Comparison of ENCODE assay signal across 13 cellular contexts in the genomic region with DNA sequence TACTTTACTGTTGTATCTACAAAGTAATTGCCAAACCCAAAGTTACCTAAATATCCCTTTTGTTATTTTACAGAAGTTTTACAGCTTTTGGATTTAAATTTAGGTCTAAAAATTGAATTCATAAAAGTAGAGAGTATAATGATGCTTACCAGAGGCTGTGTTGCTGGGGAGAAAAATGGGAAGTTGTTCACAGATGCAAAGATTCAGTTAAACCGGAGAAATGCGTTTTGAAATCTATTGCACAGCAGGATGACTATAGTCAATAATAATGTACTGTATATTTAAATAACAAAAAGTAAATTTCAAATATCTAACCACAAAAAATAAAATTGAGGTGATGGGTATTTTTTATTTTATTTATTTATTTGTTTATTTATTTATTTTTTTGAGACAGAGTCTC. TPM values are rescaled to one million over a fixed set of nuclear protein-coding genes. Genes with fewer than 3 reads are reported as not detected.
DNase-seq lines count a peak whose midpoint lies in the region; ATAC-seq and TF ChIP-seq lines count a peak whose summit lies in the region.
"Had no signal": no experiment of that assay in that cellular context is flagged by ENCODE, and none has a peak within 500 bp of the region (broad histone marks: within the 10 kb centered on the region; RNA-seq: fewer than 3 reads in every experiment).

No MANE protein-coding gene starts in this region.

- TF ChIP-seq CTCF in neural crest cell (conservative IDR thresholded peaks at IDR 0.05), result no peak

- WGBS in HUES64, result no CpG with 5 or more reads among the region's 2 CpGs

- H3K27ac ChIP-seq in HUES64 (ENCODE audit: low read depth, low read length), result no peak overlapping the region
- H3K27ac ChIP-seq: heart right ventricle had no signal

- H3K4me1 ChIP-seq in HUES64 (ENCODE audit: insufficient read depth, low read length), result peaks cover 8% of the 10 kb centered on the region

- no peak for ATAC-seq in activated T-cell treated with anti-CD3 and anti-CD28 coated beads, Interleukin-2, amount 50 U/mL, for 72 hours (replicated peaks in 1 of 2)

- H3K27me3 Mint-ChIP-seq in activated T-cell treated with anti-CD3 and anti-CD28 coated beads, Interleukin-2, amount 50 U/mL, for 72 hours (ENCODE audit: low read depth), result peaks cover 44% of the 10 kb centered on the region
- H3K27me3 Mint-ChIP-seq in activated naive CD8-positive, alpha-beta T cell treated with anti-CD3 and anti-CD28 coated beads for 36 hours, result peaks cover 60% of the 10 kb centered on the region
- peaks cover 70% of the 10 kb centered on the region for H3K27me3 Mint-ChIP-seq in neural crest cell (ENCODE audit: low read depth)

- H3K9ac ChIP-seq in HUES64 (ENCODE audit: low read depth, low read length), result no peak overlapping the region

- peak overlapping the region; percentile 78 for H3K27ac Mint-ChIP-seq in activated T-cell treated with anti-CD3 and anti-CD28 coated beads, Interleukin-2, amount 50 U/mL, for 72 hours
- no peak overlapping the region for H3K27ac Mint-ChIP-seq in activated naive CD8-positive, alpha-beta T cell treated with anti-CD3 and anti-CD28 coated beads for 36 hours
- no peak overlapping the region for H3K27ac Mint-ChIP-seq in neural crest cell (ENCODE audit: unreplicated experiment)

- H3K9me3 Mint-ChIP-seq in activated T-cell treated with anti-CD3 and anti-CD28 coated beads, Interleukin-2, amount 50 U/mL, for 72 hours, result peaks cover 2 to 3% of the 10 kb centered on the region in 2 donors
- H3K9me3 Mint-ChIP-seq in activated naive CD8-positive, alpha-beta T cell treated with anti-CD3 and anti-CD28 coated beads for 36 hours, result peaks cover 4% of the 10 kb centered on the region
- H3K9me3 Mint-ChIP-seq in neural crest cell, result no peaks in the 10 kb centered on the region

- no peak for DNase-seq in activated T-cell treated with anti-CD3 and anti-CD28 coated beads, Interleukin-2, amount 50 U/mL, for 72 hours
- DNase-seq in activated T-cell treated with anti-CD3 and anti-CD28 coated beads, Interleukin-2, amount 50 U/mL, for 48 hours, result no peak
- no peak for DNase-seq in activated naive CD8-positive, alpha-beta T cell treated with anti-CD3 and anti-CD28 coated beads for 36 hours
- DNase-seq in neural crest cell (ENCODE audit: low read depth, low spot score), result no peak
- no peak for DNase-seq in activated gamma-delta T cell (lab: John Stamatoyannopoulos, UW)
- no peak for DNase-seq in islet precursor cell
- DNase-seq in stimulated activated CD4-positive, alpha-beta T cell treated with anti-CD3 and anti-CD28 coated beads, Interleukin-4, amount 100 ng/mL, for 4 hours, result no peak
- DNase-seq: heart right ventricle, left cardiac atrium, MG63, SW 1271, trophoblast cell had no signal

- peak overlapping the region; percentile 69 for H3K4me3 ChIP-seq in HUES64 (ENCODE audit: low read length)
- H3K4me3 ChIP-seq: MG63 had no signal

- peaks cover 12% of the 10 kb centered on the region for H3K9me3 ChIP-seq in HUES64 (ENCODE audit: insufficient read depth, low read depth, low read length)

- no peaks in the 10 kb centered on the region for H3K36me3 ChIP-seq in HUES64 (ENCODE audit: insufficient read depth, low read length)
- H3K36me3 ChIP-seq: heart right ventricle, MG63 had no signal

- peaks cover 3 to 17% of the 10 kb centered on the region in 2 donors for H3K36me3 Mint-ChIP-seq in activated T-cell treated with anti-CD3 and anti-CD28 coated beads, Interleukin-2, amount 50 U/mL, for 72 hours (ENCODE audit: insufficient read depth in 2 of 2)
- peaks cover 2% of the 10 kb centered on the region for H3K36me3 Mint-ChIP-seq in activated naive CD8-positive, alpha-beta T cell treated with anti-CD3 and anti-CD28 coated beads for 36 hours
- H3K36me3 Mint-ChIP-seq in neural crest cell (ENCODE audit: low read depth), result peaks cover 9% of the 10 kb centered on the region

- H3K4me3 Mint-ChIP-seq in activated T-cell treated with anti-CD3 and anti-CD28 coated beads, Interleukin-2, amount 50 U/mL, for 72 hours, result peak overlapping the region; percentile 86 to 87
- peak overlapping the region; percentile 68 for H3K4me3 Mint-ChIP-seq in activated naive CD8-positive, alpha-beta T cell treated with anti-CD3 and anti-CD28 coated beads for 36 hours
- H3K4me3 Mint-ChIP-seq in neural crest cell, result peak overlapping the region; percentile 86

- H3K27me3 ChIP-seq in HUES64 (ENCODE audit: insufficient read depth, low read length), result peaks cover 54% of the 10 kb centered on the region

- peaks cover 11% of the 10 kb centered on the region for H3K4me1 Mint-ChIP-seq in activated T-cell treated with anti-CD3 and anti-CD28 coated beads, Interleukin-2, amount 50 U/mL, for 72 hours (ENCODE audit: low read depth)
- H3K4me1 Mint-ChIP-seq in activated naive CD8-positive, alpha-beta T cell treated with anti-CD3 and anti-CD28 coated beads for 36 hours, result peaks cover 13% of the 10 kb centered on the region
- H3K4me1 Mint-ChIP-seq in neural crest cell, result peaks cover 13% of the 10 kb centered on the region

RNA-seq across cellular contexts. Expression of gene ANKRD18A, which starts 2.6 kb away (rescaled TPM):
- 1 to 10 TPM; 6.0 to 8.4 TPM for total RNA-seq in activated T-cell treated with anti-CD3 and anti-CD28 coated beads, Interleukin-2, amount 50 U/mL, for 72 hours
- polyA plus RNA-seq in HUES64 (2013, experiment 1 of 2), result 4.2 TPM
- 5.1 TPM for polyA plus RNA-seq in HUES64 (2013, experiment 2 of 2)
- total RNA-seq in activated naive CD8-positive, alpha-beta T cell treated with anti-CD3 and anti-CD28 coated beads for 36 hours, result 1 to 10 TPM; 2.6 to 3.9 TPM
- 4.8 and 7.6 TPM in 2 replicates for total RNA-seq in neural crest cell
